18 cellular contexts compared by ENCODE assay signal in the genomic region with DNA sequence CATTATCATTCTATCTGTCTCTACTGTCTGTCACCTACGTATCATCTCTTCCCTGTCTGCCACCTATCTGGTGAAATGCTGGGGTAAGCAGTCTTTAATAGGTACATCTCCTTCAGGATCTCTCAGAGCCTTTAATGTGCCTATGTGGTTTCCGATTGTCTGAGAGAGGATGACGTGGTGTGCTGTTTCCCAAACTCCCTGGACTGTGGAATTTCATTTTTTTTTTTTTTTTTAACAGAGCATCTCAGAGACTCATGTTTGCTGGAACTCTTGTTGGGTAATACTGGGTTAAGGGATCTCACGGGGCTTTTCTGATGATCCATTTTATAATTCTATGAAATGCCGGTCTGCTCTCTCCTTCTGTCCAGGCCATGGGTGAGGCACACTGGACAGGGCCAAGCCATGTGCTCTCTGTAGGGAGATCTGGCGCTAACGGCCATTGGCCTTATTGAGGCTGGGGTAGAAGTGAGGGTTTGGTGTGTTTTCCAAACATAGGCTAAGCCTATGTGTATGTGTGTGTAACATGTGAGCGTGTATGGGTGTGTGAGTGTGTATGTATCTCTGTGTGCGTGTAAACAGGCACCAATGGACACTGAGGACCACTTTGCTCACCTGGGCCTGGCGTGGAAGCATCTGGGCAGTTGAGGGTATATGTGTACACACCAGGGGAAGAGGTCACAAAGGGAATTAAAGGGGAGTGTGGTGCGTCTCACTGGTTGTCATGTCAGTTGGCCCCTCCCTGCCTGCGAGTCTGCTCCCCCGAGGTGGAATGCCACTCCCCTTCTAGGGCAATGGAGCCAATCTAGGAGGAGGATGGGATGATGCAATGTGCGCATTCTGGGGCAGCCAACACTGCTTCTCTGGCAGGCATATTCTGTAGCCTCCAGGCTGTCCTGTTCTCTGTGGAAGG. TPM values are rescaled to one million over a fixed set of nuclear protein-coding genes. Genes with fewer than 3 reads are reported as not detected.
"Had no signal": no experiment of that assay in that cellular context is flagged by ENCODE, and none has a peak within 500 bp of the region (broad histone marks: within the 10 kb centered on the region; RNA-seq: fewer than 3 reads in every experiment).

No MANE protein-coding gene starts in this region.

- H3K36me3 ChIP-seq: neutrophil, prostate gland, right lobe of liver had no signal

- DNase-seq: activated CD4-positive, alpha-beta T cell treated with anti-CD3 and anti-CD28 coated beads, Interleukin-2, amount 50 U/mL, for 1 hour; activated effector memory CD4-positive, alpha-beta T cell treated with Interleukin-2 at 50 U/mL for 16 hours; activated T-cell treated with anti-CD3 and anti-CD28 coated beads, Interleukin-2, amount 50 U/mL, for 1 hour; amniotic stem cell; body of pancreas; left cardiac atrium; naive B cell; right lobe of liver; stimulated activated CD4-positive, alpha-beta T cell treated with anti-CD3 and anti-CD28 coated beads, Interleukin-2, amount 100 ng/mL, for 24 hours; stimulated activated naive CD8-positive, alpha-beta T cell treated with anti-CD3 and anti-CD28 coated beads, Interleukin-15, Interleukin-2, amounts not matched to agents 100 U/mL and 50 U/mL, for 24 hours had no signal

- H3K4me1 ChIP-seq: prostate gland, right lobe of liver had no signal

- H3K27me3 ChIP-seq: body of pancreas, right lobe of liver had no signal

- H3K9me3 ChIP-seq: body of pancreas, neutrophil, prostate gland, right lobe of liver had no signal

- H3K4me3 ChIP-seq: body of pancreas, lung, prostate gland, right lobe of liver had no signal

- ATAC-seq: body of pancreas; right lobe of liver; stimulated activated naive CD8-positive, alpha-beta T cell treated with anti-CD3 and anti-CD28 coated beads, Interleukin-15, Interleukin-2, amounts not matched to agents 100 U/mL and 50 U/mL, for 24 hours had no signal

- H3K4me3 Mint-ChIP-seq: activated naive CD4-positive, alpha-beta T cell treated with anti-CD3 and anti-CD28 coated beads, Interleukin-2, amount 50 U/mL, for 24 hours; central memory CD8-positive, alpha-beta T cell; dendritic cell treated with granulocyte-macrophage colony-stimulating factor and Interleukin-4, amounts not matched to agents 40 ng/mL and 50 ng/mL, for 4 days; naive B cell; T-helper 1 cell treated with Interleukin-12 subunit alpha and Interleukin-12 subunit beta and Interleukin-4 antibody, amounts not matched to agents 30 μg/mL and 1 μg/mL, for 36 hours had no signal

- H3K27ac ChIP-seq: neutrophil, prostate gland, right lobe of liver had no signal

- H3K27ac Mint-ChIP-seq: activated naive CD4-positive, alpha-beta T cell treated with anti-CD3 and anti-CD28 coated beads, Interleukin-2, amount 50 U/mL, for 24 hours; dendritic cell treated with granulocyte-macrophage colony-stimulating factor and Interleukin-4, amounts not matched to agents 40 ng/mL and 50 ng/mL, for 4 days; naive B cell; T-helper 1 cell treated with Interleukin-12 subunit alpha and Interleukin-12 subunit beta and Interleukin-4 antibody, amounts not matched to agents 30 μg/mL and 1 μg/mL, for 36 hours had no signal

- H3K36me3 Mint-ChIP-seq: activated naive CD4-positive, alpha-beta T cell treated with anti-CD3 and anti-CD28 coated beads, Interleukin-2, amount 50 U/mL, for 24 hours had no signal

- H3K9me3 Mint-ChIP-seq: activated naive CD4-positive, alpha-beta T cell treated with anti-CD3 and anti-CD28 coated beads, Interleukin-2, amount 50 U/mL, for 24 hours; central memory CD8-positive, alpha-beta T cell; T-helper 1 cell treated with Interleukin-12 subunit alpha and Interleukin-12 subunit beta and Interleukin-4 antibody, amounts not matched to agents 30 μg/mL and 1 μg/mL, for 36 hours had no signal

- H3K4me1 Mint-ChIP-seq: activated naive CD4-positive, alpha-beta T cell treated with anti-CD3 and anti-CD28 coated beads, Interleukin-2, amount 50 U/mL, for 24 hours had no signal

RNA-seq across cellular contexts. Expression of a gene that starts 7.8 kb away (rescaled TPM):
- total RNA-seq: activated CD8-positive, alpha-beta memory T cell treated with anti-CD3 and anti-CD28 coated beads for 36 hours had no signal
